In genomic region chr11:75925785-75926164, GRCh38 we compare ENCODE assay signal across 1 cellular context.
TF ChIP-seq lines count a peak whose summit lies in the region.

No MANE protein-coding gene starts in this region.

TF ChIP-seq in GM12878, 131 proteins besides CTCF, POLR2A, EP300 and RAD21 (continued from another document):
- no peak for TF ChIP-seq ZNF687 (IDR thresholded peaks at IDR 0.05)
- TF ChIP-seq YY1 (IDR thresholded peaks at IDR 0.05; ENCODE audit: low read depth, low read length): no peak
- no peak for TF ChIP-seq SREBF1 (IDR thresholded peaks at IDR 0.05; ENCODE audit: low read length)
- no peak for TF ChIP-seq MXI1 (IDR thresholded peaks at IDR 0.05; ENCODE audit: low read depth, low read length)
- no peak for TF ChIP-seq ZBTB4 (CRISPR knock-in tag; IDR thresholded peaks at IDR 0.05)
- TF ChIP-seq ELK1 (IDR thresholded peaks at IDR 0.05; ENCODE audit: low read depth, low read length): no peak
- no peak for TF ChIP-seq USF2 (IDR thresholded peaks at IDR 0.05; ENCODE audit: borderline replicate concordance, low read depth, low read length)
